In the genomic region with DNA sequence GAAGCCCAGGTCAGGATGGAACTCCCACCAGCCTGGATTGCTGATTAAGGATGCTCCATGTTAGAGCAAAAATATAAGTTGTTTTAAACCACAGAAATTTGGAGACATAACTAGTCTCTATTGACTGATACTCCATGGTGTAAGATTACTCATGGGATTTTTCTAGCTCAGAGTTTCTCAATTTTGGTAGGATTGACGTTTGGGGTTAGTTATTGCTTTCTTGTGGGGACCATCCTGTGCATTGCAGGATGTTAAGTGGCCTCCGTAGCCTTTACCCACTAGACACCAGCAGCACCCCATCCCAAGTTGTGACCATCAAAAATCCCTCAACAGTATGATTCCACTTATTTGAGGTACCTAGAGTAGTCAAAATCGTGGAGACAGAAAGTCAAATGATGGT, we compare ENCODE assay signal across 5 cellular contexts. TPM values are rescaled to one million over a fixed set of nuclear protein-coding genes. Genes with fewer than 3 reads are reported as not detected.
"Had no signal": no experiment of that assay in that cellular context is flagged by ENCODE, and none has a peak within 500 bp of the region (broad histone marks: within the 10 kb centered on the region; RNA-seq: fewer than 3 reads in every experiment).

No MANE protein-coding gene starts in this region.

RNA-seq across cellular contexts. Expression of a gene that starts 19.4 kb away (rescaled TPM):
- total RNA-seq: activated naive CD4-positive, alpha-beta T cell treated with anti-CD3 and anti-CD28 coated beads for 36 hours; activated naive CD4-positive, alpha-beta T cell treated with anti-CD3 and anti-CD28 coated beads, Interleukin-2, amount 50 U/mL, for 72 hours; activated T-helper 2 cell treated with anti-CD3 and anti-CD28 coated beads, Interferon-gamma antibody, Interleukin-2, Interleukin-4, amounts not matched to agents 10 μg/mL and 5 μg/mL and 100 μg/mL, durations not matched to agents 14 hours and 24 hours and 36 hours; ascending aorta; cardiac septum had no signal
